ENCODE assay signal across 9 cellular contexts in genomic region chr20:45363611-45364492, GRCh38. TPM values are rescaled to one million over a fixed set of nuclear protein-coding genes. Genes with fewer than 3 reads are reported as not detected.
DNase-seq lines count a peak whose midpoint lies in the region; ATAC-seq and TF ChIP-seq lines count a peak whose summit lies in the region.
"Had no signal": no experiment of that assay in that cellular context is flagged by ENCODE, and none has a peak within 500 bp of the region (broad histone marks: within the 10 kb centered on the region; RNA-seq: fewer than 3 reads in every experiment).

No MANE protein-coding gene starts in this region.

- H3K9me3 ChIP-seq in AG04450 (ENCODE audit: control insufficient read depth, insufficient read depth, low read length) (no peaks in the 10 kb centered on the region; the same call in 1 of the 2 replicates), HUES6 (ENCODE audit: control insufficient read depth, insufficient read depth, low read depth, low read length) (no peaks in the 10 kb centered on the region), breast epithelium (no peaks in the 10 kb centered on the region), mucosa of stomach (ENCODE audit: control insufficient read depth, low read length) (no peaks in the 10 kb centered on the region)

- DNase-seq in AG04450 (ENCODE audit: low read depth, low spot score) = no peak
- no peak for DNase-seq in breast epithelium (ENCODE audit: low spot score in 2 of 2)
- no peak for DNase-seq in stimulated activated CD4-positive, alpha-beta T cell treated with anti-CD3 and anti-CD28 coated beads, Interleukin-4, amount 100 ng/mL, for 1 hour
- no peak for DNase-seq in KG1 (lab: John Stamatoyannopoulos, UW)
- DNase-seq in NOMO-1 treated with DMSO at 0.1 percent for 48 hours (lab: John Stamatoyannopoulos, UW; ENCODE audit: unreplicated experiment) = no peak

- intact Hi-C loops in breast epithelium (cut with DNase I; ENCODE audit: low total_unique reads) = no loop called here

- H3K36me3 ChIP-seq in HUES6 (ENCODE audit: control insufficient read depth, insufficient read depth, low read length) (peaks cover 27% of the 10 kb centered on the region), breast epithelium (peaks cover 8% of the 10 kb centered on the region), mucosa of stomach (ENCODE audit: control insufficient read depth, insufficient read depth, low read length) (peaks cover 7% of the 10 kb centered on the region)

- H3K27me3 ChIP-seq in AG04450 (ENCODE audit: control insufficient read depth, insufficient read depth, low read length) (no peaks in the 10 kb centered on the region), HUES6 (ENCODE audit: control insufficient read depth, insufficient read depth, low read length) (no peaks in the 10 kb centered on the region), breast epithelium (no peaks in the 10 kb centered on the region), mucosa of stomach (ENCODE audit: control insufficient read depth, insufficient read depth, low read length) (no peaks in the 10 kb centered on the region)

- TF ChIP-seq POLR2A in breast epithelium (IDR thresholded peaks at IDR 0.05) = no peak

- POLR2A ChIA-PET in AG04450 (lab: Yijun Ruan, JAX) = interaction anchor here (0.7 to 3.9 kb wide), 11 partner anchors 10 to 79 kb away, joined by 3 to 36 read pairs (median 8); partner anchors contain the start of gene SDC4

- H3K27ac ChIP-seq in AG04450 (ENCODE audit: low read depth, low read length) (peak overlapping the region; percentile 97), HUES6 (ENCODE audit: low read depth, low read length) (no peak overlapping the region), breast epithelium (peak overlapping the region; percentile 92 to 97)

- H3K4me3 ChIP-seq in AG04450 (ENCODE audit: low read depth, low read length) (peak overlapping the region; percentile 96), HUES6 (ENCODE audit: low read depth, low read length) (peak overlapping the region; percentile 87), breast epithelium (peak overlapping the region; percentile 59 to 77 (median 62)), mucosa of stomach (ENCODE audit: low read length) (peak overlapping the region; percentile 87)

- CTCF ChIA-PET in AG04450 (lab: Charles Lee) = interaction anchor here (0.6 to 7.0 kb wide), 28 partner anchors 7 to 606 kb away, joined by 3 to 88 read pairs (median 8); partner anchors contain the start of gene PIGT

- no peak for TF ChIP-seq CTCF in AG04450 (IDR thresholded peaks at IDR 0.05; ENCODE audit: low read depth, low read length)
- TF ChIP-seq CTCF in breast epithelium (IDR thresholded peaks at IDR 0.05) = no peak

- H3K4me1 ChIP-seq in HUES6 (ENCODE audit: control insufficient read depth, insufficient read depth, low read length) (peaks cover 4% of the 10 kb centered on the region; the same call in 1 of the 2 replicates), breast epithelium (peaks cover 5 to 18% of the 10 kb centered on the region in 2 donors), mucosa of stomach (ENCODE audit: control insufficient read depth, insufficient read depth, low read length) (peaks cover 37% of the 10 kb centered on the region)

- H3K9ac ChIP-seq in HUES6 (ENCODE audit: low read length) = peak overlapping the region; percentile 90
- peak overlapping the region; percentile 91 for H3K9ac ChIP-seq in mucosa of stomach (ENCODE audit: low read length)

- no peak for ATAC-seq in HG02571 (IDR thresholded peaks at IDR 0.05; ENCODE audit: unreplicated experiment)

RNA-seq across cellular contexts. Expression of gene SYS1, which starts 0.9 kb away (rescaled TPM):
- polyA plus RNA-seq in AG04450 (2011; rRNA removed) = 25.1 and 33.4 TPM in 2 replicates
- polyA minus RNA-seq in AG04450 (2011; rRNA and poly(A)+ RNA removed) = 37.9 and 46.4 TPM in 2 replicates
- total RNA-seq in breast epithelium = 10 to 100 TPM; 30.8 to 56.3 (median 47.3) TPM

RNA-seq across cellular contexts. Expression of gene TP53TG5, which starts 14.3 kb away (rescaled TPM):
- not detected in 2 replicates for polyA plus RNA-seq in AG04450 (2011; rRNA removed)
- polyA minus RNA-seq in AG04450 (2011; rRNA and poly(A)+ RNA removed) = not detected in 2 replicates
- 1 to 10 TPM in 1 of 3 donors, not detected in 2; 1.3 TPM for total RNA-seq in breast epithelium
- total RNA-seq: cerebellum had no signal

RNA-seq across cellular contexts. Expression of gene SDC4, which starts 15.6 kb away (rescaled TPM):
- 177 and 204 TPM in 2 replicates for polyA plus RNA-seq in AG04450 (2011; rRNA removed)
- 280 and 309 TPM in 2 replicates for polyA minus RNA-seq in AG04450 (2011; rRNA and poly(A)+ RNA removed)
- total RNA-seq in breast epithelium = 100 to 1,000 TPM in 2 of 3 donors, 10 to 100 TPM in 1; 29.4 to 337 (median 121) TPM

RNA-seq across cellular contexts. Expression of gene DBNDD2, which starts 44.2 kb away (rescaled TPM):
- polyA plus RNA-seq in AG04450 (2011; rRNA removed) = 12.8 and 13.8 TPM in 2 replicates
- polyA minus RNA-seq in AG04450 (2011; rRNA and poly(A)+ RNA removed) = 7.3 and 7.8 TPM in 2 replicates
- total RNA-seq in breast epithelium = 10 to 100 TPM; 32.2 to 49.2 (median 44.5) TPM

RNA-seq across cellular contexts. Expression of gene PIGT, which starts 52.1 kb away (rescaled TPM):
- 114 and 140 TPM in 2 replicates for polyA plus RNA-seq in AG04450 (2011; rRNA removed)
- polyA minus RNA-seq in AG04450 (2011; rRNA and poly(A)+ RNA removed) = 51.4 and 58.4 TPM in 2 replicates
- total RNA-seq in breast epithelium = 100 to 1,000 TPM in 1 of 3 donors, 10 to 100 TPM in 2; 74.1 to 103 (median 76.7) TPM
